8 cellular contexts compared by ENCODE assay signal in the genomic region with DNA sequence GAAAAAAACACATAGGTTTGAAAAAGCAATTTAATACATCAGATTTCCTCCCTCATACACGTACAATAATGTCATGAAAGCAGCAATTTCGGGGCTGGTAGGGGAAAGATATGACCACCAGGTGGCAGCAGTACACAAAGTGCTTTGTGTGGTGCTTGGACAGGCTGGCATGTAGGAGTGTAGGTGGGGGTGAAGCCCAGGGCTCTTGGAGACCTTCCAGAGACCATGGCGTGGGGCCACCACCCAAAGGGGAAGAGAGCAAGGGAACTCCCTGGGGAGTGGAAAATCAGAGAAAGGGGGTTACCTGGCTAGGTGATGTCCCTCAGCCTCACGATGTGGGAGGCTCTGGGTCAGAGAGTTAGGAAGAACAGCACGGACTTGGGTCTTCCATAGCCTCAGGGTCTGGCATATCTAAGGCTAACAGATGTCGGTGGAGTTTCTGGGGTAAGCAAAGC. TPM values are rescaled to one million over a fixed set of nuclear protein-coding genes. Genes with fewer than 3 reads are reported as not detected.
DNase-seq lines count a peak whose midpoint lies in the region; ATAC-seq and TF ChIP-seq lines count a peak whose summit lies in the region.

No MANE protein-coding gene starts in this region.

- no peaks in the 10 kb centered on the region for H3K9me3 ChIP-seq in OCI-LY3 (ENCODE audit: insufficient read depth, low read length)
- H3K9me3 ChIP-seq in suprapubic skin, result no peaks in the 10 kb centered on the region

- DNase-seq in DMS79 treated with DMSO at 0.1 percent for 48 hours (lab: John Stamatoyannopoulos, UW) (peak; percentile 56), HuH-7.5 (ENCODE audit: low spot score) (peak; percentile 55), suprapubic skin (ENCODE audit: low spot score in 2 of 2) (peak; percentile 72 to 84)
- DNase-seq in activated CD8-positive, alpha-beta memory T cell treated with anti-CD3 and anti-CD28 coated beads, Interleukin-2, amount 50 U/mL, for 4 hours, result peak; percentile 52
- DNase-seq in natural killer cell treated with Interleukin-12 subunit alpha and Interleukin-12 subunit beta and Interleukin-15 and Interleukin-18, amount 100 ng/mL, for 72 hours (ENCODE audit: low spot score), result peak; percentile 72

- H3K36me3 ChIP-seq in OCI-LY3 (replicated peaks; ENCODE audit: low read depth, low read length) (no peaks in the 10 kb centered on the region), suprapubic skin (no peaks in the 10 kb centered on the region)

- H2AFZ ChIP-seq in OCI-LY3 (ENCODE audit: low read depth, low read length), result peak overlapping the region; percentile 59; the same call in 1 of the 2 replicates

- H3K4me2 ChIP-seq in OCI-LY3 (ENCODE audit: low read length), result peak overlapping the region; percentile 63

- WGBS in suprapubic skin, result 19% methylated on average over 6 of the region's 6 CpGs

- H3K27me3 Mint-ChIP-seq in natural killer cell treated with Interleukin-12 subunit alpha and Interleukin-12 subunit beta and Interleukin-15 and Interleukin-18, amount 100 ng/mL, for 72 hours, result peaks cover 22 to 32% of the 10 kb centered on the region in 2 donors

- H3K27ac ChIP-seq in OCI-LY3 (ENCODE audit: low read length) (no peak overlapping the region), suprapubic skin (no peak overlapping the region)

- no peaks in the 10 kb centered on the region for H3K27me3 ChIP-seq in OCI-LY3 (ENCODE audit: low read depth, low read length)
- no peaks in the 10 kb centered on the region for H3K27me3 ChIP-seq in suprapubic skin

- H3K9ac ChIP-seq in OCI-LY3 (ENCODE audit: low read length), result peak overlapping the region; percentile 22

- H3K4me3 Mint-ChIP-seq in natural killer cell treated with Interleukin-12 subunit alpha and Interleukin-12 subunit beta and Interleukin-15 and Interleukin-18, amount 100 ng/mL, for 72 hours, result peak overlapping the region; percentile 51

- no peak for TF ChIP-seq POLR2A in suprapubic skin (IDR thresholded peaks at IDR 0.05)

- H3K27ac Mint-ChIP-seq in natural killer cell treated with Interleukin-12 subunit alpha and Interleukin-12 subunit beta and Interleukin-15 and Interleukin-18, amount 100 ng/mL, for 72 hours, result peak overlapping the region in 1 of 2 donors; percentile 11

- H3K4me1 ChIP-seq in OCI-LY3 (ENCODE audit: low read length), result peaks cover 36% of the 10 kb centered on the region
- H3K4me1 ChIP-seq in suprapubic skin, result peaks cover 6% of the 10 kb centered on the region

- H3K4me3 ChIP-seq in OCI-LY3 (ENCODE audit: low read length) (peak overlapping the region; percentile 57), suprapubic skin (no peak overlapping the region)

- TF ChIP-seq CTCF in OCI-LY3 (IDR thresholded peaks at IDR 0.05; ENCODE audit: low read depth, low read length) (peak; percentile 94), suprapubic skin (IDR thresholded peaks at IDR 0.05) (peak; percentile 41 to 78)

- no peaks in the 10 kb centered on the region for H3K9me3 Mint-ChIP-seq in natural killer cell treated with Interleukin-12 subunit alpha and Interleukin-12 subunit beta and Interleukin-15 and Interleukin-18, amount 100 ng/mL, for 72 hours

- no peaks in the 10 kb centered on the region for H4K20me1 ChIP-seq in OCI-LY3 (ENCODE audit: insufficient read depth, low read length)

- no peak for TF ChIP-seq EP300 in suprapubic skin (IDR thresholded peaks at IDR 0.05)

- H3K36me3 Mint-ChIP-seq in natural killer cell treated with Interleukin-12 subunit alpha and Interleukin-12 subunit beta and Interleukin-15 and Interleukin-18, amount 100 ng/mL, for 72 hours, result no peaks in the 10 kb centered on the region

- ATAC-seq in GM21526 (IDR thresholded peaks at IDR 0.05; ENCODE audit: low FRiP score, unreplicated experiment) (peak; percentile 87), esophagus mucosa (peak; percentile 76)
- ATAC-seq in natural killer cell treated with Interleukin-12 subunit alpha and Interleukin-12 subunit beta and Interleukin-15 and Interleukin-18, amount 100 ng/mL, for 72 hours, result peak; percentile 73 to 76

- peaks cover 14 to 26% of the 10 kb centered on the region in 2 donors for H3K4me1 Mint-ChIP-seq in natural killer cell treated with Interleukin-12 subunit alpha and Interleukin-12 subunit beta and Interleukin-15 and Interleukin-18, amount 100 ng/mL, for 72 hours (ENCODE audit: low read depth in 2 of 2)

- no peaks in the 10 kb centered on the region for H3K79me2 ChIP-seq in OCI-LY3 (ENCODE audit: low read length)

RNA-seq across cellular contexts. Expression of gene CCNA1, which starts 11.8 kb away (rescaled TPM):
- total RNA-seq in esophagus mucosa (3.1 TPM), suprapubic skin (under 1 TPM in 2 of 4 donors, not detected in 2; 0.38 to 0.65 TPM)
- under 1 TPM in 1 of 2 donors, not detected in 1; 0.70 TPM for total RNA-seq in natural killer cell treated with Interleukin-12 subunit alpha and Interleukin-12 subunit beta and Interleukin-15 and Interleukin-18, amount 100 ng/mL, for 72 hours
